ENCODE assay signal across 2 cellular contexts in the genomic region with DNA sequence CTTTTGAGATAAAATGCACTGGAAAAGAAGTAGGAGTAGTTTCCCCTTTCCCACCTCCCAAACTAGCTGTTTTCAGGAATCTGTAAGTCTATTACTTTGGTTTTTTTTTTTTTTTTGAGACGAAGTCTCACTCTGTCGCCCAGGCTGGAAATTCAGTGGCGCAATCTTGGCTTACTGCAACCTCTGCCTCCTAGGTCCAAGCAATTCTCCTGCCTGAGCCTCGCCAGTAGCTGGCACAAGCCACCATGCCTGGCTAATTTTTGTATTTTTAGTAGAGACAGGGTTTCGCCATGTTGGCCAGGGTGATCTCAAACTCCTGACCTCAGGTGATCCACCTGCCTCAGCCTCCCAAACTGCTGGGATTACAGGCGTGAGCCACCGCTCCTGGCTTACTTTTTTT. TPM values are rescaled to one million over a fixed set of nuclear protein-coding genes. Genes with fewer than 3 reads are reported as not detected.
"Had no signal": no experiment of that assay in that cellular context is flagged by ENCODE, and none has a peak within 500 bp of the region (broad histone marks: within the 10 kb centered on the region; RNA-seq: fewer than 3 reads in every experiment).

No MANE protein-coding gene starts in this region.

RNA-seq across cellular contexts. Expression of gene FAXDC2, which starts 55.2 kb away (rescaled TPM):
- total RNA-seq: NCI-H460, PC-3 had no signal
